In the genomic region with DNA sequence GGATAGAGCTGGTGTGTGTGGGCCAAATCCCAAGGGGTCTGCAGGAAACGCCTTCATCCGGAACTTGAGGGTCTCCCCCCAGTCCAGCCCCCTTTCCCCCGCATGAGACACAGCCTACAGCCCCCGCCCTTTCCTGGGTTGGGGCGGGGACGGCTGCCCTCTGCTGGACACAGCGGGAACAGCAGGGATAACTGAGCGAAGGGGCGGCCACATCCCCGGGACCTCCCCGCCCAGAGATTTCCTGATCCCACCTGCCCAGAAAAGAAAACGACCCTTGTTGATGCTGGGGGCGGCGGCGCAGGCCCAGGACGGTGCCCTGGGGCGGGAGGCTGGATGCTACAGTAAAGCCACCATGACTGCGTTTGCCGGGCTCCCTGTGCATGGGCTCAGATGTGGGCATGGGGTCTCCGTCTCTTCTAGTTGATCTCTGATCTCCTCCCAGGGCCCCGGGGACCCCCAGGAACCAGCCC, we compare ENCODE assay signal across 9 cellular contexts. TPM values are rescaled to one million over a fixed set of nuclear protein-coding genes. Genes with fewer than 3 reads are reported as not detected.
DNase-seq lines count a peak whose midpoint lies in the region; ATAC-seq and TF ChIP-seq lines count a peak whose summit lies in the region.
"Had no signal": no experiment of that assay in that cellular context is flagged by ENCODE, and none has a peak within 500 bp of the region (broad histone marks: within the 10 kb centered on the region; RNA-seq: fewer than 3 reads in every experiment).

No MANE protein-coding gene starts in this region.

- H2AFZ ChIP-seq in osteoblast (ENCODE audit: low read length): no peak overlapping the region

- no peaks in the 10 kb centered on the region for H3K9me3 ChIP-seq in osteoblast (ENCODE audit: low read depth, low read length)

- no peak for TF ChIP-seq EP300 in Ishikawa (IDR thresholded peaks at IDR 0.05; ENCODE audit: borderline replicate concordance)

- no peaks in the 10 kb centered on the region for H3K79me2 ChIP-seq in osteoblast (ENCODE audit: insufficient read depth, low read length)

- peaks cover 63% of the 10 kb centered on the region for H3K27me3 ChIP-seq in osteoblast (ENCODE audit: insufficient read depth, low read length)

- no peak overlapping the region for H3K4me3 ChIP-seq in osteoblast (ENCODE audit: insufficient read depth, low read length)

- peak; percentile 92 for TF ChIP-seq RAD21 in Ishikawa (IDR thresholded peaks at IDR 0.05; ENCODE audit: low read depth)

- TF ChIP-seq CTCF in osteoblast (IDR thresholded peaks at IDR 0.05; ENCODE audit: extremely low read depth, low read depth, low read length): peak; percentile 83

- no peaks in the 10 kb centered on the region for H3K36me3 ChIP-seq in osteoblast (ENCODE audit: insufficient read depth, low read length)

- H3K4me2 ChIP-seq in osteoblast (ENCODE audit: insufficient read depth, low read length): no peak overlapping the region

- no peaks in the 10 kb centered on the region for H4K20me1 ChIP-seq in osteoblast (ENCODE audit: insufficient read depth, low read length)

- no peak overlapping the region for H3K27ac ChIP-seq in osteoblast (ENCODE audit: low read depth, low read length)

- H3K4me1 ChIP-seq in osteoblast (ENCODE audit: insufficient read depth, low read length): no peaks in the 10 kb centered on the region

- ATAC-seq in GM19463 (IDR thresholded peaks at IDR 0.05; ENCODE audit: unreplicated experiment) (no peak), GM18867 (IDR thresholded peaks at IDR 0.05; ENCODE audit: unreplicated experiment) (no peak)

- DNase-seq in CD1c-positive myeloid dendritic cell (ENCODE audit: extremely low spot score) (peak; percentile 56), epidermal melanocyte (ENCODE audit: insufficient read length, low spot score) (peak; percentile 95), osteoblast (ENCODE audit: insufficient read length, low spot score, missing footprints) (peak; percentile 99), NCI-H187 treated with DMSO at 0.1 percent for 48 hours (lab: John Stamatoyannopoulos, UW) (no peak)
- DNase-seq in activated CD8-positive, alpha-beta memory T cell treated with anti-CD3 and anti-CD28 coated beads for 1 hour (ENCODE audit: extremely low read depth in 1 of 2, low read depth in 1 of 2): peak; percentile 14 to 44

TF ChIP-seq in Ishikawa, 13 proteins besides CTCF, POLR2A, EP300 and RAD21:
- TF ChIP-seq, protein P1, sequence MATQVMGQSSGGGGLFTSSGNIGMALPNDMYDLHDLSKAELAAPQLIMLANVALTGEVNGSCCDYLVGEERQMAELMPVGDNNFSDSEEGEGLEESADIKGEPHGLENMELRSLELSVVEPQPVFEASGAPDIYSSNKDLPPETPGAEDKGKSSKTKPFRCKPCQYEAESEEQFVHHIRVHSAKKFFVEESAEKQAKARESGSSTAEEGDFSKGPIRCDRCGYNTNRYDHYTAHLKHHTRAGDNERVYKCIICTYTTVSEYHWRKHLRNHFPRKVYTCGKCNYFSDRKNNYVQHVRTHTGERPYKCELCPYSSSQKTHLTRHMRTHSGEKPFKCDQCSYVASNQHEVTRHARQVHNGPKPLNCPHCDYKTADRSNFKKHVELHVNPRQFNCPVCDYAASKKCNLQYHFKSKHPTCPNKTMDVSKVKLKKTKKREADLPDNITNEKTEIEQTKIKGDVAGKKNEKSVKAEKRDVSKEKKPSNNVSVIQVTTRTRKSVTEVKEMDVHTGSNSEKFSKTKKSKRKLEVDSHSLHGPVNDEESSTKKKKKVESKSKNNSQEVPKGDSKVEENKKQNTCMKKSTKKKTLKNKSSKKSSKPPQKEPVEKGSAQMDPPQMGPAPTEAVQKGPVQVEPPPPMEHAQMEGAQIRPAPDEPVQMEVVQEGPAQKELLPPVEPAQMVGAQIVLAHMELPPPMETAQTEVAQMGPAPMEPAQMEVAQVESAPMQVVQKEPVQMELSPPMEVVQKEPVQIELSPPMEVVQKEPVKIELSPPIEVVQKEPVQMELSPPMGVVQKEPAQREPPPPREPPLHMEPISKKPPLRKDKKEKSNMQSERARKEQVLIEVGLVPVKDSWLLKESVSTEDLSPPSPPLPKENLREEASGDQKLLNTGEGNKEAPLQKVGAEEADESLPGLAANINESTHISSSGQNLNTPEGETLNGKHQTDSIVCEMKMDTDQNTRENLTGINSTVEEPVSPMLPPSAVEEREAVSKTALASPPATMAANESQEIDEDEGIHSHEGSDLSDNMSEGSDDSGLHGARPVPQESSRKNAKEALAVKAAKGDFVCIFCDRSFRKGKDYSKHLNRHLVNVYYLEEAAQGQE (IDR thresholded peaks at IDR 0.05; ENCODE audit: low read depth): no peak
- TF ChIP-seq ZBTB7A (IDR thresholded peaks at IDR 0.05; ENCODE audit: low read depth) (peak; percentile 82), EGR1 (IDR thresholded peaks at IDR 0.05) (0 out of 2 replicates have a peak, but pooled peaks have one; percentile 18), YY1 (IDR thresholded peaks at IDR 0.05; ENCODE audit: low read depth) (no peak)

RNA-seq across cellular contexts. Expression of a gene that starts 14.2 kb away (rescaled TPM):
- not detected in 2 replicates for total RNA-seq in osteoblast
- total RNA-seq: lung microvascular endothelial cell had no signal

RNA-seq across cellular contexts. Expression of a gene that starts 44.6 kb away (rescaled TPM):
- 0.59 and 0.72 TPM in 2 replicates for total RNA-seq in osteoblast
